In the genomic region with DNA sequence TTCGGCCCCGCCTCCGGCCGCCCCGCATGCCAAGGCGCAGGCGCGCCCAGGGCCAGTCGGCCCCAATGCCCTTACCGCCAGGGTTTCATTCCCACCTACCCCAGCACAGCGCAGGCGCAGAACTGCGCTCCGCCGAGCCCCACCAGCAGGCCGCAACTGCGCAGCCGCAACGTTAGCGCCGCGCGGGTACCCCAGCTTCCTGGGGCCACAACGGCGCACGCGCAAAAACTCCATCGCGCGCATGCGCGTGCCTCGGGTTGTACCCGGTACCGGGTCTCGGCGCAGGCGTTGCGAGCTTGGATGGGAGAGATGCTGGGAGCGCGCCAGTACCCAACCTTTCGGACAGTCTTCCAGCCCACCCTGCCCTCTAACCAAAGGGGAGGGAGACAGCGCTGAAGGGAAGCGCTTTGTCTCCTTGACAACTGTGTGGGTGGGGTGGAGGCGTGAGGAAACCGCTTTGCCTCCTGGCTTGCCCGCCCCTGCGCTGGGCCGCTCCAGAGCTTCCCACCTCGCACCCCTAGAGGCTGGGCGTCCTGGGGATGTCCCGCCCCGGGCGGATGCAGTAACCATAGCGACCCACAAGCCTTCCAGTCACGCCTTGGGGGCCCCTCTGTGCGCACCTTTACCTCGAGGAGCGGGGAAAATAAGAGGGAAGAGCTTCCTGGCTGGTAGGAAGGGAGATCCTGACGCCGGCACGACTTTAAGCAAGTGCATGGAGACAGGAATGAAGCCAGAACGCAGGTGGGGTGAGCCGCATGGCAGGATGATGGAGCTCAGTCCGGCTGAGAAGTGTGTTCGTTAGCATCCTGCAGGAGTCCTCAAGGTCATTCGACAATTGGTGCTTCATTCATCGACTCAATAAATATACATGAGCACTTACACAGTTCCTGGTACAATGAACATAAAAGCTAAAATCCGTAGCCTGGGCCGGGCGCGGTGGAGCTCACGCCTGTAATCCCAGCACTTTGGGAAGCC, we compare ENCODE assay signal across 1 cellular context.
TF ChIP-seq lines count a peak whose summit lies in the region.

No MANE protein-coding gene starts in this region.

TF ChIP-seq in K562, 482 proteins besides CTCF, POLR2A, EP300 and RAD21 (continued from another document and continues in another):
- TF ChIP-seq, protein P1, sequence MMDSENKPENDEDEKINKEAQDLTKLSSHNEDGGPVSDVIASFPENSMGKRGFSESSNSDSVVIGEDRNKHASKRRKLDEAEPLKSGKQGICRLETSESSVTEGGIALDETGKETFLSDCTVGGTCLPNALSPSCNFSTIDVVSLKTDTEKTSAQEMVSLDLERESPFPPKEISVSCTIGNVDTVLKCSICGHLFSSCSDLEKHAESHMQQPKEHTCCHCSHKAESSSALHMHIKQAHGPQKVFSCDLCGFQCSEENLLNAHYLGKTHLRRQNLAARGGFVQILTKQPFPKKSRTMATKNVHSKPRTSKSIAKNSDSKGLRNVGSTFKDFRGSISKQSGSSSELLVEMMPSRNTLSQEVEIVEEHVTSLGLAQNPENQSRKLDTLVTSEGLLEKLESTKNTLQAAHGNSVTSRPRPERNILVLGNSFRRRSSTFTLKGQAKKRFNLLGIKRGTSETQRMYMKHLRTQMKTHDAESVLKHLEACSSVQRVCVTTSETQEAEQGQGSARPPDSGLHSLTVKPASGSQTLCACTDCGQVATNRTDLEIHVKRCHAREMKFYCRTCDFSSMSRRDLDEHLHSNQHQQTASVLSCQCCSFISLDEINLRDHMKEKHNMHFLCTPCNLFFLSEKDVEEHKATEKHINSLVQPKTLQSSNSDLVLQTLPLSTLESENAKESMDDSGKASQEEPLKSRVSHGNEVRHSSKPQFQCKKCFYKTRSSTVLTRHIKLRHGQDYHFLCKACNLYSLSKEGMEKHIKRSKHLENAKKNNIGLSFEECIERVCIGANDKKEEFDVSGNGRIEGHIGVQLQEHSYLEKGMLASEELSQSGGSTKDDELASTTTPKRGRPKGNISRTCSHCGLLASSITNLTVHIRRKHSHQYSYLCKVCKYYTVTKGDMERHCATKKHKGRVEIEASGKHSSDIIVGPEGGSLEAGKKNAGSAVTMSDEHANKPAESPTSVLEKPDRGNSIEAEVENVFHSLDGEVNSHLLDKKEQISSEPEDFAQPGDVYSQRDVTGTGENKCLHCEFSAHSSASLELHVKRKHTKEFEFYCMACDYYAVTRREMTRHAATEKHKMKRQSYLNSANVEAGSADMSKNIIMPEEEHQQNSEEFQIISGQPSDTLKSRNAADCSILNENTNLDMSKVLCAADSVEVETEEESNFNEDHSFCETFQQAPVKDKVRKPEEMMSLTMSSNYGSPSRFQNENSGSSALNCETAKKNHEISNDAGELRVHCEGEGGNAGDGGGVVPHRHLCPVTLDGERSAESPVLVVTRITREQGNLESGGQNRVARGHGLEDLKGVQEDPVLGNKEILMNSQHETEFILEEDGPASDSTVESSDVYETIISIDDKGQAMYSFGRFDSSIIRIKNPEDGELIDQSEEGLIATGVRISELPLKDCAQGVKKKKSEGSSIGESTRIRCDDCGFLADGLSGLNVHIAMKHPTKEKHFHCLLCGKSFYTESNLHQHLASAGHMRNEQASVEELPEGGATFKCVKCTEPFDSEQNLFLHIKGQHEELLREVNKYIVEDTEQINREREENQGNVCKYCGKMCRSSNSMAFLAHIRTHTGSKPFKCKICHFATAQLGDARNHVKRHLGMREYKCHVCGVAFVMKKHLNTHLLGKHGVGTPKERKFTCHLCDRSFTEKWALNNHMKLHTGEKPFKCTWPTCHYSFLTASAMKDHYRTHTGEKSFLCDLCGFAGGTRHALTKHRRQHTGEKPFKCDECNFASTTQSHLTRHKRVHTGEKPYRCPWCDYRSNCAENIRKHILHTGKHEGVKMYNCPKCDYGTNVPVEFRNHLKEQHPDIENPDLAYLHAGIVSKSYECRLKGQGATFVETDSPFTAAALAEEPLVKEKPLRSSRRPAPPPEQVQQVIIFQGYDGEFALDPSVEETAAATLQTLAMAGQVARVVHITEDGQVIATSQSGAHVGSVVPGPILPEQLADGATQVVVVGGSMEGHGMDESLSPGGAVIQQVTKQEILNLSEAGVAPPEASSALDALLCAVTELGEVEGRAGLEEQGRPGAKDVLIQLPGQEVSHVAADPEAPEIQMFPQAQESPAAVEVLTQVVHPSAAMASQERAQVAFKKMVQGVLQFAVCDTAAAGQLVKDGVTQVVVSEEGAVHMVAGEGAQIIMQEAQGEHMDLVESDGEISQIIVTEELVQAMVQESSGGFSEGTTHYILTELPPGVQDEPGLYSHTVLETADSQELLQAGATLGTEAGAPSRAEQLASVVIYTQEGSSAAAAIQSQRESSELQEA (IDR thresholded peaks at IDR 0.05; ENCODE audit: low read depth), result no peak
- TF ChIP-seq ZNF431 (CRISPR knock-in tag; IDR thresholded peaks at IDR 0.05), result no peak
- TF ChIP-seq HCFC1 (IDR thresholded peaks at IDR 0.05; ENCODE audit: low read depth, low read length), result 0 out of 2 replicates have a peak, but pooled peaks have one; percentile 8
- no peak for TF ChIP-seq ADNP (tag; IDR thresholded peaks at IDR 0.05)
- 0 out of 2 replicates have a peak, but pooled peaks have one; percentile 3 for TF ChIP-seq KDM2B (CRISPR knock-in tag; IDR thresholded peaks at IDR 0.05)
- TF ChIP-seq, protein P2, sequence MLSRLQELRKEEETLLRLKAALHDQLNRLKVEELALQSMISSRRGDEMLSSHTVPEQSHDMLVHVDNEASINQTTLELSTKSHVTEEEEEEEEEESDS (CRISPR knock-in tag; IDR thresholded peaks at IDR 0.05), result no peak
- TF ChIP-seq MIER1 (IDR thresholded peaks at IDR 0.05; ENCODE audit: low read depth), result no peak
- TF ChIP-seq RFX1 (IDR thresholded peaks at IDR 0.05), result peak; percentile 95
- no peak for TF ChIP-seq SNIP1 (IDR thresholded peaks at IDR 0.05; ENCODE audit: low read depth)
- TF ChIP-seq, protein P3, sequence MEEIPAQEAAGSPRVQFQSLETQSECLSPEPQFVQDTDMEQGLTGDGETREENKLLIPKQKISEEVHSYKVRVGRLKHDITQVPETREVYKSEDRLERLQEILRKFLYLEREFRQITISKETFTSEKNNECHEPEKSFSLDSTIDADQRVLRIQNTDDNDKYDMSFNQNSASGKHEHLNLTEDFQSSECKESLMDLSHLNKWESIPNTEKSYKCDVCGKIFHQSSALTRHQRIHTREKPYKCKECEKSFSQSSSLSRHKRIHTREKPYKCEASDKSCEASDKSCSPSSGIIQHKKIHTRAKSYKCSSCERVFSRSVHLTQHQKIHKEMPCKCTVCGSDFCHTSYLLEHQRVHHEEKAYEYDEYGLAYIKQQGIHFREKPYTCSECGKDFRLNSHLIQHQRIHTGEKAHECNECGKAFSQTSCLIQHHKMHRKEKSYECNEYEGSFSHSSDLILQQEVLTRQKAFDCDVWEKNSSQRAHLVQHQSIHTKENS (CRISPR knock-in tag; IDR thresholded peaks at IDR 0.05), result no peak
- no peak for TF ChIP-seq PTBP1 (IDR thresholded peaks at IDR 0.05; ENCODE audit: low read depth, low read length)
- TF ChIP-seq, protein P4, sequence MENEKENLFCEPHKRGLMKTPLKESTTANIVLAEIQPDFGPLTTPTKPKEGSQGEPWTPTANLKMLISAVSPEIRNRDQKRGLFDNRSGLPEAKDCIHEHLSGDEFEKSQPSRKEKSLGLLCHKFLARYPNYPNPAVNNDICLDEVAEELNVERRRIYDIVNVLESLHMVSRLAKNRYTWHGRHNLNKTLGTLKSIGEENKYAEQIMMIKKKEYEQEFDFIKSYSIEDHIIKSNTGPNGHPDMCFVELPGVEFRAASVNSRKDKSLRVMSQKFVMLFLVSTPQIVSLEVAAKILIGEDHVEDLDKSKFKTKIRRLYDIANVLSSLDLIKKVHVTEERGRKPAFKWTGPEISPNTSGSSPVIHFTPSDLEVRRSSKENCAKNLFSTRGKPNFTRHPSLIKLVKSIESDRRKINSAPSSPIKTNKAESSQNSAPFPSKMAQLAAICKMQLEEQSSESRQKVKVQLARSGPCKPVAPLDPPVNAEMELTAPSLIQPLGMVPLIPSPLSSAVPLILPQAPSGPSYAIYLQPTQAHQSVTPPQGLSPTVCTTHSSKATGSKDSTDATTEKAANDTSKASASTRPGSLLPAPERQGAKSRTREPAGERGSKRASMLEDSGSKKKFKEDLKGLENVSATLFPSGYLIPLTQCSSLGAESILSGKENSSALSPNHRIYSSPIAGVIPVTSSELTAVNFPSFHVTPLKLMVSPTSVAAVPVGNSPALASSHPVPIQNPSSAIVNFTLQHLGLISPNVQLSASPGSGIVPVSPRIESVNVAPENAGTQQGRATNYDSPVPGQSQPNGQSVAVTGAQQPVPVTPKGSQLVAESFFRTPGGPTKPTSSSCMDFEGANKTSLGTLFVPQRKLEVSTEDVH (IDR thresholded peaks at IDR 0.05; ENCODE audit: low read depth, partially characterized antibody), result no peak
- TF ChIP-seq LCOR (CRISPR knock-in tag; IDR thresholded peaks at IDR 0.05), result no peak
- no peak for TF ChIP-seq NONO (IDR thresholded peaks at IDR 0.05; ENCODE audit: low read depth in 2 of 2, low read length in 1 of 2)
- peak; percentile 70 for TF ChIP-seq POLR2G (IDR thresholded peaks at IDR 0.05; ENCODE audit: low read depth, low read length)
- peak; percentile 59 for TF ChIP-seq L3MBTL2 (IDR thresholded peaks at IDR 0.05)
- TF ChIP-seq, protein P5, sequence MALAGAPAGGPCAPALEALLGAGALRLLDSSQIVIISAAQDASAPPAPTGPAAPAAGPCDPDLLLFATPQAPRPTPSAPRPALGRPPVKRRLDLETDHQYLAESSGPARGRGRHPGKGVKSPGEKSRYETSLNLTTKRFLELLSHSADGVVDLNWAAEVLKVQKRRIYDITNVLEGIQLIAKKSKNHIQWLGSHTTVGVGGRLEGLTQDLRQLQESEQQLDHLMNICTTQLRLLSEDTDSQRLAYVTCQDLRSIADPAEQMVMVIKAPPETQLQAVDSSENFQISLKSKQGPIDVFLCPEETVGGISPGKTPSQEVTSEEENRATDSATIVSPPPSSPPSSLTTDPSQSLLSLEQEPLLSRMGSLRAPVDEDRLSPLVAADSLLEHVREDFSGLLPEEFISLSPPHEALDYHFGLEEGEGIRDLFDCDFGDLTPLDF (CRISPR knock-in tag; IDR thresholded peaks at IDR 0.05), result peak; percentile 67; the same call in 1 of the 2 replicates
- no peak for TF ChIP-seq BRF1 (IDR thresholded peaks at IDR 0.05; ENCODE audit: borderline replicate concordance, extremely low read depth, insufficient read length)
- peak; percentile 33; the same call in 1 of the 2 replicates for TF ChIP-seq ZNF324 (CRISPR knock-in tag; IDR thresholded peaks at IDR 0.05)
- TF ChIP-seq, protein P6, sequence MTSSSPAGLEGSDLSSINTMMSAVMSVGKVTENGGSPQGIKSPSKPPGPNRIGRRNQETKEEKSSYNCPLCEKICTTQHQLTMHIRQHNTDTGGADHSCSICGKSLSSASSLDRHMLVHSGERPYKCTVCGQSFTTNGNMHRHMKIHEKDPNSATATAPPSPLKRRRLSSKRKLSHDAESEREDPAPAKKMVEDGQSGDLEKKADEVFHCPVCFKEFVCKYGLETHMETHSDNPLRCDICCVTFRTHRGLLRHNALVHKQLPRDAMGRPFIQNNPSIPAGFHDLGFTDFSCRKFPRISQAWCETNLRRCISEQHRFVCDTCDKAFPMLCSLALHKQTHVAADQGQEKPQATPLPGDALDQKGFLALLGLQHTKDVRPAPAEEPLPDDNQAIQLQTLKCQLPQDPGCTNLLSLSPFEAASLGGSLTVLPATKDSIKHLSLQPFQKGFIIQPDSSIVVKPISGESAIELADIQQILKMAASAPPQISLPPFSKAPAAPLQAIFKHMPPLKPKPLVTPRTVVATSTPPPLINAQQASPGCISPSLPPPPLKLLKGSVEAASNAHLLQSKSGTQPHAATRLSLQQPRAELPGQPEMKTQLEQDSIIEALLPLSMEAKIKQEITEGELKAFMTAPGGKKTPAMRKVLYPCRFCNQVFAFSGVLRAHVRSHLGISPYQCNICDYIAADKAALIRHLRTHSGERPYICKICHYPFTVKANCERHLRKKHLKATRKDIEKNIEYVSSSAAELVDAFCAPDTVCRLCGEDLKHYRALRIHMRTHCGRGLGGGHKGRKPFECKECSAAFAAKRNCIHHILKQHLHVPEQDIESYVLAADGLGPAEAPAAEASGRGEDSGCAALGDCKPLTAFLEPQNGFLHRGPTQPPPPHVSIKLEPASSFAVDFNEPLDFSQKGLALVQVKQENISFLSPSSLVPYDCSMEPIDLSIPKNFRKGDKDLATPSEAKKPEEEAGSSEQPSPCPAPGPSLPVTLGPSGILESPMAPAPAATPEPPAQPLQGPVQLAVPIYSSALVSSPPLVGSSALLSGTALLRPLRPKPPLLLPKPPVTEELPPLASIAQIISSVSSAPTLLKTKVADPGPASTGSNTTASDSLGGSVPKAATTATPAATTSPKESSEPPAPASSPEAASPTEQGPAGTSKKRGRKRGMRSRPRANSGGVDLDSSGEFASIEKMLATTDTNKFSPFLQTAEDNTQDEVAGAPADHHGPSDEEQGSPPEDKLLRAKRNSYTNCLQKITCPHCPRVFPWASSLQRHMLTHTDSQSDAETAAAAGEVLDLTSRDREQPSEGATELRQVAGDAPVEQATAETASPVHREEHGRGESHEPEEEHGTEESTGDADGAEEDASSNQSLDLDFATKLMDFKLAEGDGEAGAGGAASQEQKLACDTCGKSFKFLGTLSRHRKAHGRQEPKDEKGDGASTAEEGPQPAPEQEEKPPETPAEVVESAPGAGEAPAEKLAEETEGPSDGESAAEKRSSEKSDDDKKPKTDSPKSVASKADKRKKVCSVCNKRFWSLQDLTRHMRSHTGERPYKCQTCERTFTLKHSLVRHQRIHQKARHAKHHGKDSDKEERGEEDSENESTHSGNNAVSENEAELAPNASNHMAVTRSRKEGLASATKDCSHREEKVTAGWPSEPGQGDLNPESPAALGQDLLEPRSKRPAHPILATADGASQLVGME (CRISPR knock-in tag; IDR thresholded peaks at IDR 0.05), result peak; percentile 99
- TF ChIP-seq SOX6 (IDR thresholded peaks at IDR 0.05), result no peak
- TF ChIP-seq ZNF436 (CRISPR knock-in tag; IDR thresholded peaks at IDR 0.05), result no peak
- TF ChIP-seq TBL1XR1 (IDR thresholded peaks at IDR 0.05; ENCODE audit: low read length in 2 of 2), result no peak
- TF ChIP-seq TCF7 (IDR thresholded peaks at IDR 0.05; ENCODE audit: borderline replicate concordance), result no peak
- TF ChIP-seq, protein P7, sequence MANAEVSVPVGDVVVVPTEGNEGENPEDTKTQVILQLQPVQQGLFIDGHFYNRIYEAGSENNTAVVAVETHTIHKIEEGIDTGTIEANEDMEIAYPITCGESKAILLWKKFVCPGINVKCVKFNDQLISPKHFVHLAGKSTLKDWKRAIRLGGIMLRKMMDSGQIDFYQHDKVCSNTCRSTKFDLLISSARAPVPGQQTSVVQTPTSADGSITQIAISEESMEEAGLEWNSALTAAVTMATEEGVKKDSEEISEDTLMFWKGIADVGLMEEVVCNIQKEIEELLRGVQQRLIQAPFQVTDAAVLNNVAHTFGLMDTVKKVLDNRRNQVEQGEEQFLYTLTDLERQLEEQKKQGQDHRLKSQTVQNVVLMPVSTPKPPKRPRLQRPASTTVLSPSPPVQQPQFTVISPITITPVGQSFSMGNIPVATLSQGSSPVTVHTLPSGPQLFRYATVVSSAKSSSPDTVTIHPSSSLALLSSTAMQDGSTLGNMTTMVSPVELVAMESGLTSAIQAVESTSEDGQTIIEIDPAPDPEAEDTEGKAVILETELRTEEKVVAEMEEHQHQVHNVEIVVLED (CRISPR knock-in tag; IDR thresholded peaks at IDR 0.05), result 0 out of 2 replicates have a peak, but pooled peaks have one; percentile 6
- TF ChIP-seq JUNB (CRISPR knock-in tag; conservative IDR thresholded peaks at IDR 0.05), result 0 out of 2 replicates have a peak, but pooled peaks have one; percentile 10
- no peak for TF ChIP-seq NCOA1 (IDR thresholded peaks at IDR 0.05; ENCODE audit: low read depth)
- TF ChIP-seq BMI1 (IDR thresholded peaks at IDR 0.05; ENCODE audit: low read length), result 0 out of 2 replicates have a peak, but pooled peaks have one; percentile 38
- TF ChIP-seq HMG20B (CRISPR knock-in tag; IDR thresholded peaks at IDR 0.05), result no peak
- peak; percentile 63 for TF ChIP-seq TBP (optimal IDR thresholded peaks at IDR 0.05; ENCODE audit: low read depth, low read length)
- no peak for TF ChIP-seq MCM5 (IDR thresholded peaks at IDR 0.05; ENCODE audit: low read depth)
- no peak for TF ChIP-seq ZNF12 (CRISPR knock-in tag; IDR thresholded peaks at IDR 0.05)
- no peak for TF ChIP-seq TFAM (CRISPR knock-in tag; conservative IDR thresholded peaks at IDR 0.05)
- peak; percentile 77; the same call in 1 of the 2 replicates for TF ChIP-seq E2F3 (CRISPR knock-in tag; IDR thresholded peaks at IDR 0.05)
- TF ChIP-seq ZNF354B (CRISPR knock-in tag; IDR thresholded peaks at IDR 0.05), result no peak
